34 cellular contexts compared by ENCODE assay signal in genomic region chrX:11967986-11968385, GRCh38.
DNase-seq lines count a peak whose midpoint lies in the region; ATAC-seq and TF ChIP-seq lines count a peak whose summit lies in the region.
"Had no signal": no experiment of that assay in that cellular context is flagged by ENCODE, and none has a peak within 500 bp of the region (broad histone marks: within the 10 kb centered on the region; RNA-seq: fewer than 3 reads in every experiment).

No MANE protein-coding gene starts in this region.

- H3K36me3 Mint-ChIP-seq in progenitor cell of endocrine pancreas (ENCODE audit: insufficient read depth) = no peaks in the 10 kb centered on the region
- H3K36me3 Mint-ChIP-seq: activated naive CD8-positive, alpha-beta T cell; natural killer cell; stimulated activated effector memory CD8-positive, alpha-beta T cell treated with anti-CD3 and anti-CD28 coated beads, Interleukin-12 subunit alpha, Interleukin-12 subunit beta, amount 100 ng/mL, for 72 hours had no signal

- no peaks in the 10 kb centered on the region for H3K79me2 ChIP-seq in PC-9 (ENCODE audit: low read depth)

- H3K4me1 ChIP-seq in PC-9 (replicated peaks; ENCODE audit: insufficient read depth) = peaks cover 37% of the 10 kb centered on the region
- H3K4me1 ChIP-seq: BLaER1, heart left ventricle, Peyer's patch, transverse colon had no signal

- ATAC-seq in HG03280 (IDR thresholded peaks at IDR 0.05; ENCODE audit: unreplicated experiment) (no peak), GM18870 (IDR thresholded peaks at IDR 0.05; ENCODE audit: unreplicated experiment) (no peak)
- ATAC-seq: effector memory CD8-positive, alpha-beta T cell; heart left ventricle; left ventricle myocardium superior; natural killer cell; stimulated activated effector memory CD8-positive, alpha-beta T cell treated with anti-CD3 and anti-CD28 coated beads, Interleukin-12 subunit alpha, Interleukin-12 subunit beta, amount 100 ng/mL, for 72 hours had no signal

- no peaks in the 10 kb centered on the region for H3K9me2 ChIP-seq in PC-9 (ENCODE audit: insufficient read depth)

- no peak overlapping the region for H3K4me3 Mint-ChIP-seq in progenitor cell of endocrine pancreas (ENCODE audit: low read depth)
- H3K4me3 Mint-ChIP-seq: activated naive CD8-positive, alpha-beta T cell; effector memory CD8-positive, alpha-beta T cell; natural killer cell; stimulated activated effector memory CD8-positive, alpha-beta T cell treated with anti-CD3 and anti-CD28 coated beads, Interleukin-12 subunit alpha, Interleukin-12 subunit beta, amount 100 ng/mL, for 72 hours; T-helper 2 cell treated with Interferon-gamma antibody and Interleukin-4, amounts not matched to agents 5 μg/mL and 100 μg/mL, for 36 hours had no signal

- H3K4me2 ChIP-seq in PC-9 = peak overlapping the region; percentile 63
- H3K4me2 ChIP-seq: BLaER1 had no signal

- H3K4me3 ChIP-seq in PC-9 = no peak overlapping the region
- H3K4me3 ChIP-seq: BLaER1, coronary artery, esophagus muscularis mucosa, heart left ventricle, Peyer's patch, transverse colon had no signal

- peaks cover 26% of the 10 kb centered on the region for H3F3A ChIP-seq in PC-9 (ENCODE audit: insufficient read depth, low read depth)

- H3K27me3 Mint-ChIP-seq in progenitor cell of endocrine pancreas = no peaks in the 10 kb centered on the region
- H3K27me3 Mint-ChIP-seq: effector memory CD8-positive, alpha-beta T cell had no signal

- peaks cover 15% of the 10 kb centered on the region for H3K9me3 Mint-ChIP-seq in progenitor cell of endocrine pancreas (ENCODE audit: low read depth)
- H3K9me3 Mint-ChIP-seq: activated T-helper 2 cell treated with anti-CD3 and anti-CD28 coated beads, Interferon-gamma antibody, Interleukin-2, Interleukin-4, amounts not matched to agents 10 μg/mL and 5 μg/mL and 100 μg/mL, durations not matched to agents 14 hours and 24 hours and 36 hours; effector memory CD8-positive, alpha-beta T cell; natural killer cell; stimulated activated effector memory CD8-positive, alpha-beta T cell treated with anti-CD3 and anti-CD28 coated beads, Interleukin-12 subunit alpha, Interleukin-12 subunit beta, amount 100 ng/mL, for 72 hours; T-helper 2 cell treated with Interferon-gamma antibody and Interleukin-4, amounts not matched to agents 5 μg/mL and 100 μg/mL, for 36 hours had no signal

- no peaks in the 10 kb centered on the region for H4K20me1 ChIP-seq in PC-9 (ENCODE audit: insufficient read depth)

- no peaks in the 10 kb centered on the region for H3K27me3 ChIP-seq in PC-9 (ENCODE audit: insufficient read depth, low read depth)
- H3K27me3 ChIP-seq: esophagus muscularis mucosa, heart left ventricle, Peyer's patch, transverse colon had no signal

- CTCF ChIA-PET in PC-9 (lab: Charles Lee) = interaction anchor here (0.6 kb wide), 1 partner anchor 197 kb away, joined by 9 read pairs; no protein-coding TSS in a partner anchor

- TSS peak; percentile 92 for BruUV-seq in PC-9 (replicated peaks; lab: Mats Ljungman, UMichigan)

- POLR2A ChIA-PET in PC-9 (lab: Charles Lee; ENCODE audit: unreplicated experiment) = interaction anchor here (1.0 kb wide), 1 partner anchor 69 kb away, joined by 3 read pairs; no protein-coding TSS in a partner anchor

- peak overlapping the region; percentile 92 for H3K27ac ChIP-seq in PC-9
- H3K27ac ChIP-seq in epithelial cell of prostate = peak overlapping the region; percentile 74
- H3K27ac ChIP-seq: BLaER1, coronary artery, esophagus muscularis mucosa, heart left ventricle, Peyer's patch, transverse colon, WERI-Rb-1 had no signal

- peaks cover 7% of the 10 kb centered on the region for H3K4me1 Mint-ChIP-seq in progenitor cell of endocrine pancreas (ENCODE audit: low read depth)
- H3K4me1 Mint-ChIP-seq: natural killer cell; stimulated activated effector memory CD8-positive, alpha-beta T cell treated with anti-CD3 and anti-CD28 coated beads, Interleukin-12 subunit alpha, Interleukin-12 subunit beta, amount 100 ng/mL, for 72 hours had no signal

- peak; percentile 8 for DNase-seq in ELR (ENCODE audit: low read depth)
- peak; percentile 28 to 52 for DNase-seq in PC-9
- DNase-seq in epithelial cell of prostate (ENCODE audit: low read depth, low spot score) = no peak
- DNase-seq in progenitor cell of endocrine pancreas (ENCODE audit: low spot score, unreplicated experiment) = no peak
- DNase-seq in effector CD8-positive, alpha-beta T cell (lab: John Stamatoyannopoulos, UW) = no peak
- no peak for DNase-seq in COR-L47 (lab: John Stamatoyannopoulos, UW)
- DNase-seq: activated CD4-positive, alpha-beta T cell treated with anti-CD3 and anti-CD28 coated beads for 48 hours; aorta; DMS79 treated with DMSO at 0.1 percent for 48 hours; effector memory CD8-positive, alpha-beta T cell; foreskin melanocyte; GF-D8; GOT3; heart left ventricle; Kasumi-1; left ventricle myocardium superior; midbrain; MV-4-11; natural killer cell; NCI-H1436; NCI-H524 treated with DMSO at 0.1 percent for 48 hours; Peyer's patch; SHP77 treated with DMSO at 0.1 percent for 48 hours; transverse colon; WERI-Rb-1 had no signal

- H3K27ac Mint-ChIP-seq in progenitor cell of endocrine pancreas = peak overlapping the region; percentile 59
- H3K27ac Mint-ChIP-seq: activated naive CD8-positive, alpha-beta T cell; activated T-helper 2 cell treated with anti-CD3 and anti-CD28 coated beads, Interferon-gamma antibody, Interleukin-2, Interleukin-4, amounts not matched to agents 10 μg/mL and 5 μg/mL and 100 μg/mL, durations not matched to agents 14 hours and 24 hours and 36 hours; effector memory CD8-positive, alpha-beta T cell; natural killer cell; stimulated activated effector memory CD8-positive, alpha-beta T cell treated with anti-CD3 and anti-CD28 coated beads, Interleukin-12 subunit alpha, Interleukin-12 subunit beta, amount 100 ng/mL, for 72 hours; T-helper 2 cell treated with Interferon-gamma antibody and Interleukin-4, amounts not matched to agents 5 μg/mL and 100 μg/mL, for 36 hours had no signal

- TF ChIP-seq CTCF in PC-9 (conservative IDR thresholded peaks at IDR 0.05) (no peak), progenitor cell of endocrine pancreas (IDR thresholded peaks at IDR 0.05; ENCODE audit: unreplicated experiment) (no peak)

- no peak overlapping the region for H2AFZ ChIP-seq in PC-9

- no peaks in the 10 kb centered on the region for H3K36me3 ChIP-seq in PC-9 (ENCODE audit: low read depth)
- H3K36me3 ChIP-seq: BLaER1, esophagus muscularis mucosa, heart left ventricle, Peyer's patch, transverse colon, WERI-Rb-1 had no signal

- intact Hi-C loops in PC-9 (cut with micrococcal nuclease; ENCODE audit: unreplicated experiment) = loop anchor here (1.0 to 10.0 kb wide), 5 partner anchors 45 to 1254 kb away; partner anchors contain the start of gene MSL3

- no peaks in the 10 kb centered on the region for H3K9me3 ChIP-seq in PC-9 (ENCODE audit: insufficient read depth, low read depth)
- H3K9me3 ChIP-seq: BLaER1, esophagus muscularis mucosa, heart left ventricle, Peyer's patch, transverse colon had no signal

Comparison
In these comparisons a context has a peak if more than half of its experiments do, and no peak if none do; other contexts are left out.
1. DNase-seq: peak in ELR (single experiment) and PC-9 (2 of 2); none in epithelial cell of prostate (single experiment), progenitor cell of endocrine pancreas (single experiment), effector CD8-positive, alpha-beta T cell (single experiment) and COR-L47 (single experiment).